ENCODE assay signal across 17 cellular contexts in genomic region chr5:164799391-164799790, GRCh38.
"Had no signal": no experiment of that assay in that cellular context is flagged by ENCODE, and none has a peak within 500 bp of the region (broad histone marks: within the 10 kb centered on the region; RNA-seq: fewer than 3 reads in every experiment).

No MANE protein-coding gene starts in this region.

- H3K27me3 ChIP-seq: gastrocnemius medialis, heart right ventricle, right lobe of liver, tibial artery, vagina had no signal

- H3K4me1 Mint-ChIP-seq: brain; naive thymus-derived CD8-positive, alpha-beta T cell; stimulated activated memory B cell treated with anti-CD40 and anti-IgM and Interleukin-4, amounts not matched to agents 10 μg/mL and 1 μg/mL and 100 μg/mL, for 72 hours had no signal

- H3K4me1 ChIP-seq: gastrocnemius medialis, heart right ventricle, right lobe of liver, tibial artery, vagina had no signal

- H3K4me3 Mint-ChIP-seq: brain; effector memory CD8-positive, alpha-beta T cell; naive thymus-derived CD8-positive, alpha-beta T cell; stimulated activated memory B cell treated with anti-CD40 and anti-IgM and Interleukin-4, amounts not matched to agents 10 μg/mL and 1 μg/mL and 100 μg/mL, for 72 hours; WTC11 had no signal

- H3K36me3 Mint-ChIP-seq: stimulated activated memory B cell treated with anti-CD40 and anti-IgM and Interleukin-4, amounts not matched to agents 10 μg/mL and 1 μg/mL and 100 μg/mL, for 72 hours had no signal

- H3K4me3 ChIP-seq: gastrocnemius medialis, heart right ventricle, mucosa of descending colon, right lobe of liver, tibial artery, vagina had no signal

- H3K27me3 Mint-ChIP-seq: brain; effector memory CD8-positive, alpha-beta T cell; naive thymus-derived CD8-positive, alpha-beta T cell; stimulated activated memory B cell treated with anti-CD40 and anti-IgM and Interleukin-4, amounts not matched to agents 10 μg/mL and 1 μg/mL and 100 μg/mL, for 72 hours had no signal

- H3K36me3 ChIP-seq: gastrocnemius medialis, heart right ventricle, right lobe of liver, tibial artery, vagina had no signal

- H3K9me3 ChIP-seq: gastrocnemius medialis, right lobe of liver, vagina had no signal

- H3K27ac ChIP-seq: epithelial cell of prostate, gastrocnemius medialis, heart right ventricle, right lobe of liver, tibial artery, vagina had no signal

- H3K27ac Mint-ChIP-seq: activated naive CD4-positive, alpha-beta T cell treated with anti-CD3 and anti-CD28 coated beads, Interleukin-2, amount 50 U/mL, for 72 hours; brain; effector memory CD8-positive, alpha-beta T cell; naive thymus-derived CD8-positive, alpha-beta T cell; stimulated activated memory B cell treated with anti-CD40 and anti-IgM and Interleukin-4, amounts not matched to agents 10 μg/mL and 1 μg/mL and 100 μg/mL, for 72 hours; WTC11 had no signal

- DNase-seq: activated CD4-positive, alpha-beta T cell treated with anti-CD3 and anti-CD28 coated beads, Interleukin-2, amount 50 U/mL, for 1 hour; activated effector memory CD4-positive, alpha-beta T cell treated with Interleukin-2 at 50 U/mL for 16 hours; activated T-cell treated with anti-CD3 and anti-CD28 coated beads, Interleukin-2, amount 50 U/mL, for 1 hour; amygdala; effector memory CD8-positive, alpha-beta T cell; gastrocnemius medialis; heart right ventricle; mucosa of descending colon; naive thymus-derived CD8-positive, alpha-beta T cell; right lobe of liver; tibial artery had no signal

- ATAC-seq: activated naive CD4-positive, alpha-beta T cell treated with anti-CD3 and anti-CD28 coated beads, Interleukin-2, amount 50 U/mL, for 72 hours; effector memory CD8-positive, alpha-beta T cell; gastrocnemius medialis; heart right ventricle; mucosa of descending colon; naive thymus-derived CD8-positive, alpha-beta T cell; right lobe of liver; stimulated activated memory B cell treated with anti-CD40 and anti-IgM and Interleukin-4, amounts not matched to agents 10 μg/mL and 1 μg/mL and 100 μg/mL, for 72 hours; WTC11 had no signal
